Comparison of ENCODE assay signal across 8 cellular contexts in the genomic region with DNA sequence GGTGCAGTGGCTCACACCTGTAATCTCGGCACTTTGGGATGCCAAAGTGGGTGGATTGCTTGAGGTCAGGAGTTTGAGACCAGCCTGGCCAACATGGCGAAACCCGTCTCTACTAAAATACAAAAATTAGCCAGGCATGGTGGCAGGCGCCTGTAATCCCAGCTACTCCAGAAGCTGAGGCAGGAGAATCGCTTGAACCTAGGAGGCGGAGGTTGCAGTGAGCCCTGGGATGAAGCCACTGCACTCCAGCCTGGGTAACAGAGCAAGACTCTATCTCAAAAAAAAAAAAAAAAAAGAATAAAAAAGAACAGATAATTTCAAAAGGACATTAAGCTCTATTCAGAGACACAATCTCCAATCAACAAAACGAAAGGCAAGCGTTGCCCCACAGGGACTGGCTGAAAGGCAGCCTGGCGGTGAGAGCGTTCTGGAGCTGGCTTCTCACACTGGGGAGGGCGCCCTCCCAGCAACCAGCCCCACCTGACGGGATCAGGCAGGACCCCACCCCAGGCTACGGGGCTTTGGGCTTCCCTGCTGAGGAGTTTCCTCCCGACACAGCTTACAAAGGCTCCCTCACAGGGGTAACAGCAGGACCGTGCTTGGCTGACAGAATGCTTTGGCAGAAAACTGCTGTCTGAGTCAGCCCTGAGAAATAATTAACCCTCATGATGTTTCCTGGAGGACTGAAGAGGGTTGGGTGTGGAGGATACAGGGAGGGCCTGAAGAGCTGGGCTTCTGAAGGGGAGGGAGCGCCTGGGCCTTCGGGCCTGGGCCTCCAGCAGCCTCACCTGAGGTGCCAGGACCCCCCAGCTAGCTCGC. TPM values are rescaled to one million over a fixed set of nuclear protein-coding genes. Genes with fewer than 3 reads are reported as not detected.
DNase-seq lines count a peak whose midpoint lies in the region; ATAC-seq and TF ChIP-seq lines count a peak whose summit lies in the region.

No MANE protein-coding gene starts in this region.

- peak overlapping the region; percentile 32 for H3K4me2 ChIP-seq in parathyroid adenoma (ENCODE audit: low read length)

- H3K4me3 ChIP-seq in ACC112 (ENCODE audit: low read depth, low read length) (peak overlapping the region; percentile 80), parathyroid adenoma (ENCODE audit: low read depth, low read length) (peak overlapping the region; percentile 5)

- DNase-seq in HS-5 (ENCODE audit: low read depth) (peak; percentile 76), SW480 (ENCODE audit: low spot score) (peak; percentile 70), Right ventricle myocardium inferior (ENCODE audit: missing footprints) (peak; percentile 77), NOMO-1 (lab: John Stamatoyannopoulos, UW; ENCODE audit: unreplicated experiment in 2 of 2) (no peak)
- DNase-seq in activated effector memory CD4-positive, alpha-beta T cell treated with Interleukin-2 at 50 U/mL for 16 hours, result no peak

- H2AFZ ChIP-seq in ACC112 (ENCODE audit: low read length, unreplicated experiment), result peak overlapping the region; percentile 92
- peak overlapping the region; percentile 92 for H2AFZ ChIP-seq in parathyroid adenoma

- no peak for TF ChIP-seq CTCF in parathyroid adenoma (IDR thresholded peaks at IDR 0.05)

- peak; percentile 94 for ATAC-seq in Right ventricle myocardium inferior
- ATAC-seq in activated CD4-positive, CD25-positive, alpha-beta regulatory T cell treated with anti-CD3 and anti-CD28 coated beads, Interleukin-2, amount 50 U/mL, for 24 hours, result no peak

- H3K27ac ChIP-seq in ACC112 (ENCODE audit: low read depth, low read length), result peak overlapping the region; percentile 74
- peak overlapping the region; percentile 53 for H3K27ac ChIP-seq in parathyroid adenoma

- intact Hi-C loops in Right ventricle myocardium inferior (cut with DNase I), result loop anchor here (5.0 kb wide), 1 partner anchor 54 kb away; no protein-coding TSS in a partner anchor

- H3K4me1 ChIP-seq in ACC112 (ENCODE audit: control insufficient read depth, insufficient read depth, low read length, unreplicated experiment), result no peaks in the 10 kb centered on the region
- no peaks in the 10 kb centered on the region for H3K4me1 ChIP-seq in parathyroid adenoma

- H3K79me2 ChIP-seq in ACC112 (ENCODE audit: control insufficient read depth, insufficient read depth, low read length, unreplicated experiment), result no peaks in the 10 kb centered on the region
- H3K79me2 ChIP-seq in parathyroid adenoma, result no peaks in the 10 kb centered on the region

- H3K9ac ChIP-seq in parathyroid adenoma, result no peak overlapping the region

- no peaks in the 10 kb centered on the region for H3K9me3 ChIP-seq in parathyroid adenoma (ENCODE audit: control insufficient read depth, low read length)

- no peaks in the 10 kb centered on the region for H3K27me3 ChIP-seq in ACC112 (ENCODE audit: insufficient read depth, low read length)
- no peaks in the 10 kb centered on the region for H3K27me3 ChIP-seq in parathyroid adenoma (ENCODE audit: control insufficient read depth, insufficient read depth, low read length)

- H3K36me3 ChIP-seq in ACC112 (ENCODE audit: insufficient read depth, low read length) (no peaks in the 10 kb centered on the region), parathyroid adenoma (ENCODE audit: control insufficient read depth, insufficient read depth, low read length) (no peaks in the 10 kb centered on the region)

RNA-seq across cellular contexts. Expression of a gene that starts 31.1 kb away (rescaled TPM):
- 192 TPM for total RNA-seq in Right ventricle myocardium inferior

Comparison
In these comparisons a context has a peak if more than half of its experiments do, and no peak if none do; other contexts are left out.
1. DNase-seq: peak in HS-5 (single experiment), SW480 (single experiment) and Right ventricle myocardium inferior (single experiment); none in activated effector memory CD4-positive, alpha-beta T cell treated with Interleukin-2 at 50 U/mL for 16 hours (single experiment) and NOMO-1 (0 of 2).